ENCODE assay signal across 8 cellular contexts in genomic region chr1:155206891-155207577, GRCh38. TPM values are rescaled to one million over a fixed set of nuclear protein-coding genes. Genes with fewer than 3 reads are reported as not detected.
DNase-seq lines count a peak whose midpoint lies in the region; ATAC-seq and TF ChIP-seq lines count a peak whose summit lies in the region.

No MANE protein-coding gene starts in this region.

- DNase-seq in G401 (ENCODE audit: low spot score) = peak; percentile 84
- DNase-seq in NAMALWA (ENCODE audit: low spot score) = peak; percentile 98
- peak; percentile 74 to 87 for DNase-seq in SJSA1 (ENCODE audit: low read depth in 1 of 2, low spot score in 2 of 2)
- DNase-seq in activated naive CD4-positive, alpha-beta T cell treated with Interleukin-2 at 50 U/mL for 16 hours = peak; percentile 92
- peak; percentile 61 for DNase-seq in occipital lobe (lab: John Stamatoyannopoulos, UW)
- peak; percentile 85 for DNase-seq in superior temporal gyrus (ENCODE audit: extremely low spot score)

- in situ Hi-C loops in G401 (cut with HindIII; ENCODE audit: low sequenced_read_pairs) = no loop called here

- peaks cover 11% of the 10 kb centered on the region for H3K36me3 ChIP-seq in SJSA1
- peaks cover 0 to 30% of the 10 kb centered on the region in 2 donors for H3K36me3 ChIP-seq in gastroesophageal sphincter

- TF ChIP-seq EP300 in gastroesophageal sphincter (IDR thresholded peaks at IDR 0.05) = no peak

- peaks cover 25% of the 10 kb centered on the region for H3K4me1 ChIP-seq in SJSA1 (replicated peaks)
- H3K4me1 ChIP-seq in gastroesophageal sphincter = peaks cover 0 to 60% (median 25%) of the 10 kb centered on the region in 3 donors

- H3K27me3 ChIP-seq in SJSA1 (replicated peaks) = no peaks in the 10 kb centered on the region
- no peaks in the 10 kb centered on the region for H3K27me3 ChIP-seq in gastroesophageal sphincter

- 0% methylated on average over 1 to 7 of the region's 11 CpGs for WGBS in gastroesophageal sphincter (ENCODE audit: low coverage in 1 of 2), 2 donors

- H3K27ac ChIP-seq in SJSA1 = no peak overlapping the region
- peak overlapping the region; percentile 92 to 100 (median 98) for H3K27ac ChIP-seq in gastroesophageal sphincter

- peak in 3 of 4 experiments; percentile 90 to 94 (median 93) for TF ChIP-seq CTCF in gastroesophageal sphincter (IDR thresholded peaks at IDR 0.05)

- TF ChIP-seq POLR2A in gastroesophageal sphincter (IDR thresholded peaks at IDR 0.05) = no peak

- H3K4me3 ChIP-seq in SJSA1 = no peak overlapping the region
- H3K4me3 ChIP-seq in gastroesophageal sphincter = peak overlapping the region; percentile 83 to 96

- ATAC-seq in gastroesophageal sphincter (peak; percentile 20), HG02840 (IDR thresholded peaks at IDR 0.05; ENCODE audit: low FRiP score, unreplicated experiment) (no peak)

- no peaks in the 10 kb centered on the region for H3K9me3 ChIP-seq in SJSA1 (replicated peaks)
- no peaks in the 10 kb centered on the region for H3K9me3 ChIP-seq in gastroesophageal sphincter

RNA-seq across cellular contexts. Expression of gene THBS3, which starts 0.7 kb away (rescaled TPM):
- total RNA-seq in G401 (2014; rRNA removed; shearing (Covaris generic)) = 75.4 and 79.8 TPM in 2 replicates
- 3.2 and 5.4 TPM in 2 replicates for total RNA-seq in SJSA1 (2014; rRNA removed; shearing (Covaris generic))
- total RNA-seq in gastroesophageal sphincter (10 to 100 TPM; 17.9 to 25.6 (median 20.1) TPM), occipital lobe (8.3 TPM)

RNA-seq across cellular contexts. Expression of gene MTX1, which starts 1.5 kb away (rescaled TPM):
- total RNA-seq in G401 (2014; rRNA removed; shearing (Covaris generic)) = 125 and 126 TPM in 2 replicates
- total RNA-seq in SJSA1 (2014; rRNA removed; shearing (Covaris generic)) = 69.7 and 86.0 TPM in 2 replicates
- total RNA-seq in gastroesophageal sphincter = 10 to 100 TPM; 28.3 to 36.0 (median 32.6) TPM
- 15.3 TPM for total RNA-seq in occipital lobe

RNA-seq across cellular contexts. Expression of gene TRIM46, which starts 33.4 kb away (rescaled TPM):
- total RNA-seq in G401 (2014; rRNA removed; shearing (Covaris generic)) = 0.14 and 0.37 TPM in 2 replicates
- total RNA-seq in SJSA1 (2014; rRNA removed; shearing (Covaris generic)) = 0.21 and 1.1 TPM in 2 replicates
- total RNA-seq in gastroesophageal sphincter (1 to 10 TPM in 1 of 4 donors, under 1 TPM in 2, not detected in 1; 0.35 to 1.9 (median 0.40) TPM), occipital lobe (21.1 TPM)

RNA-seq across cellular contexts. Expression of gene KRTCAP2, which starts 33.9 kb away (rescaled TPM):
- 177 and 223 TPM in 2 replicates for total RNA-seq in G401 (2014; rRNA removed; shearing (Covaris generic))
- total RNA-seq in SJSA1 (2014; rRNA removed; shearing (Covaris generic)) = 61.7 and 94.8 TPM in 2 replicates
- 100 to 1,000 TPM in 1 of 4 donors, 10 to 100 TPM in 3; 80.8 to 144 (median 92.3) TPM for total RNA-seq in gastroesophageal sphincter
- total RNA-seq in occipital lobe = 59.0 TPM

RNA-seq across cellular contexts. Expression of gene ENTREP3, which starts 48.2 kb away (rescaled TPM):
- 5.4 and 7.3 TPM in 2 replicates for total RNA-seq in G401 (2014; rRNA removed; shearing (Covaris generic))
- total RNA-seq in SJSA1 (2014; rRNA removed; shearing (Covaris generic)) = 3.7 and 11.9 TPM in 2 replicates
- total RNA-seq in gastroesophageal sphincter (10 to 100 TPM; 11.4 to 35.3 (median 22.1) TPM), occipital lobe (3.7 TPM)
